Comparison of ENCODE assay signal across 8 cellular contexts in genomic region chr2:47008381-47009280, GRCh38.
A peak's percentile ranks its signal among the peaks of the same experiment; 100 is the strongest.
DNase-seq lines count a peak whose midpoint lies in the region; ATAC-seq and TF ChIP-seq lines count a peak whose summit lies in the region.

No MANE protein-coding gene starts in this region.

- peak overlapping the region; percentile 42 for H3K4me3 Mint-ChIP-seq in neural crest cell
- no peak overlapping the region for H3K4me3 Mint-ChIP-seq in activated CD4-positive, alpha-beta T cell treated with anti-CD3 and anti-CD28 coated beads for 36 hours

- H3K36me3 Mint-ChIP-seq in neural crest cell (ENCODE audit: low read depth) = no peaks in the 10 kb centered on the region
- peaks cover 34% of the 10 kb centered on the region for H3K36me3 Mint-ChIP-seq in activated CD4-positive, alpha-beta T cell treated with anti-CD3 and anti-CD28 coated beads for 36 hours (ENCODE audit: low read depth)

- intact Hi-C loops in activated CD4-positive, alpha-beta T cell treated with anti-CD3 and anti-CD28 coated beads for 36 hours (cut with DNase I, micrococcal nuclease) = no loop called here

- no peak for TF ChIP-seq CTCF in neural crest cell (conservative IDR thresholded peaks at IDR 0.05)

- H3K9me3 Mint-ChIP-seq in neural crest cell = no peaks in the 10 kb centered on the region
- no peaks in the 10 kb centered on the region for H3K9me3 Mint-ChIP-seq in activated CD4-positive, alpha-beta T cell treated with anti-CD3 and anti-CD28 coated beads for 36 hours (ENCODE audit: low read depth)

- peak; percentile 10 for DNase-seq in COLO668 (lab: John Stamatoyannopoulos, UW; ENCODE audit: unreplicated experiment)
- peak; percentile 89 for DNase-seq in NCI-H2227 treated with DMSO at 0.1 percent for 48 hours (lab: John Stamatoyannopoulos, UW)
- DNase-seq in fibroblast of peridontal ligament (ENCODE audit: extremely low read depth) = peak; percentile 73
- DNase-seq in neural crest cell (ENCODE audit: low read depth, low spot score) = peak; percentile 26
- DNase-seq in activated CD4-positive, alpha-beta T cell treated with anti-CD3 and anti-CD28 coated beads for 36 hours = no peak
- no peak for DNase-seq in activated naive CD4-positive, alpha-beta T cell treated with Interleukin-2 at 50 U/mL for 16 hours
- no peak for DNase-seq in stimulated activated CD4-positive, alpha-beta T cell treated with anti-CD3 and anti-CD28 coated beads, Interleukin-15, amount 100 ng/mL, for 24 hours

- peak overlapping the region; percentile 78 for H3K27ac Mint-ChIP-seq in neural crest cell (ENCODE audit: unreplicated experiment)
- H3K27ac Mint-ChIP-seq in activated CD4-positive, alpha-beta T cell treated with anti-CD3 and anti-CD28 coated beads for 36 hours = no peak overlapping the region

- CTCF ChIA-PET in activated CD4-positive, alpha-beta T cell treated with anti-CD3 and anti-CD28 coated beads for 36 hours (lab: Charles Lee) = no interaction called here

- POLR2A ChIA-PET in activated CD4-positive, alpha-beta T cell treated with anti-CD3 and anti-CD28 coated beads for 36 hours (lab: Charles Lee) = no interaction called here

- peaks cover 25% of the 10 kb centered on the region for H3K4me1 Mint-ChIP-seq in neural crest cell
- H3K4me1 Mint-ChIP-seq in activated CD4-positive, alpha-beta T cell treated with anti-CD3 and anti-CD28 coated beads for 36 hours = no peaks in the 10 kb centered on the region

- ATAC-seq in HG02885 (IDR thresholded peaks at IDR 0.05; ENCODE audit: poor library complexity, unreplicated experiment) = no peak
- ATAC-seq in activated CD4-positive, alpha-beta T cell treated with anti-CD3 and anti-CD28 coated beads for 36 hours = no peak

- no peaks in the 10 kb centered on the region for H3K27me3 Mint-ChIP-seq in neural crest cell (ENCODE audit: low read depth)
- H3K27me3 Mint-ChIP-seq in activated CD4-positive, alpha-beta T cell treated with anti-CD3 and anti-CD28 coated beads for 36 hours = no peaks in the 10 kb centered on the region

Comparison
In these comparisons a context has a peak if more than half of its experiments do, and no peak if none do; other contexts are left out.
1. DNase-seq: peak in COLO668 (single experiment), NCI-H2227 treated with DMSO at 0.1 percent for 48 hours (single experiment), fibroblast of peridontal ligament (single experiment) and neural crest cell (single experiment); none in activated CD4-positive, alpha-beta T cell treated with anti-CD3 and anti-CD28 coated beads for 36 hours (single experiment), activated naive CD4-positive, alpha-beta T cell treated with Interleukin-2 at 50 U/mL for 16 hours (single experiment) and stimulated activated CD4-positive, alpha-beta T cell treated with anti-CD3 and anti-CD28 coated beads, Interleukin-15, amount 100 ng/mL, for 24 hours (single experiment).